In genomic region chr9:36862206-36863145, GRCh38 we compare ENCODE assay signal across 8 cellular contexts.
A peak's percentile ranks its signal among the peaks of the same experiment; 100 is the strongest.
DNase-seq lines count a peak whose midpoint lies in the region; ATAC-seq, FAIRE-seq and TF ChIP-seq lines count a peak whose summit lies in the region.

No MANE protein-coding gene starts in this region.

- H3K27me3 Mint-ChIP-seq in progenitor cell of endocrine pancreas: peaks cover 72% of the 10 kb centered on the region
- peaks cover 4% of the 10 kb centered on the region for H3K27me3 Mint-ChIP-seq in activated T-cell treated with anti-CD3 and anti-CD28 coated beads, Interleukin-2, amount 50 U/mL, for 24 hours
- H3K27me3 Mint-ChIP-seq in activated T-cell treated with anti-CD3 and anti-CD28 coated beads, Interleukin-2, amount 50 U/mL, for 4 hours (ENCODE audit: low read depth): peaks cover 8% of the 10 kb centered on the region

- H3K9me3 Mint-ChIP-seq in progenitor cell of endocrine pancreas (ENCODE audit: low read depth): no peaks in the 10 kb centered on the region
- no peaks in the 10 kb centered on the region for H3K9me3 Mint-ChIP-seq in activated T-cell treated with anti-CD3 and anti-CD28 coated beads, Interleukin-2, amount 50 U/mL, for 24 hours
- no peaks in the 10 kb centered on the region for H3K9me3 Mint-ChIP-seq in activated T-cell treated with anti-CD3 and anti-CD28 coated beads, Interleukin-2, amount 50 U/mL, for 4 hours

- TF ChIP-seq CTCF in 22Rv1 (IDR thresholded peaks at IDR 0.05): peak; percentile 84
- TF ChIP-seq CTCF in GM12875 (IDR thresholded peaks at IDR 0.05; ENCODE audit: borderline replicate concordance, insufficient read depth, low read depth, low read length): peak; percentile 32; the same call in 1 of the 2 replicates
- TF ChIP-seq CTCF in progenitor cell of endocrine pancreas (IDR thresholded peaks at IDR 0.05; ENCODE audit: unreplicated experiment): peak; percentile 75

- H3K27ac ChIP-seq in 22Rv1: no peak overlapping the region
- H3K27ac ChIP-seq in SJCRH30: no peak overlapping the region

- H3K4me3 ChIP-seq in GM12875 (ENCODE audit: low read depth, low read length) (no peak overlapping the region), SJCRH30 (no peak overlapping the region)

- H3K4me1 ChIP-seq in SJCRH30: no peaks in the 10 kb centered on the region

- no peaks in the 10 kb centered on the region for H3K27me3 ChIP-seq in SJCRH30

- H3K4me3 Mint-ChIP-seq in progenitor cell of endocrine pancreas (ENCODE audit: low read depth): no peak overlapping the region
- no peak overlapping the region for H3K4me3 Mint-ChIP-seq in activated T-cell treated with anti-CD3 and anti-CD28 coated beads, Interleukin-2, amount 50 U/mL, for 24 hours
- no peak overlapping the region for H3K4me3 Mint-ChIP-seq in activated T-cell treated with anti-CD3 and anti-CD28 coated beads, Interleukin-2, amount 50 U/mL, for 4 hours

- no peaks in the 10 kb centered on the region for H3K36me3 Mint-ChIP-seq in progenitor cell of endocrine pancreas (ENCODE audit: insufficient read depth)
- H3K36me3 Mint-ChIP-seq in activated T-cell treated with anti-CD3 and anti-CD28 coated beads, Interleukin-2, amount 50 U/mL, for 24 hours (ENCODE audit: low read depth): no peaks in the 10 kb centered on the region
- H3K36me3 Mint-ChIP-seq in activated T-cell treated with anti-CD3 and anti-CD28 coated beads, Interleukin-2, amount 50 U/mL, for 4 hours (ENCODE audit: insufficient read depth): no peaks in the 10 kb centered on the region

- H3K4me1 Mint-ChIP-seq in progenitor cell of endocrine pancreas (ENCODE audit: low read depth): peaks cover 28% of the 10 kb centered on the region
- H3K4me1 Mint-ChIP-seq in activated T-cell treated with anti-CD3 and anti-CD28 coated beads, Interleukin-2, amount 50 U/mL, for 24 hours (ENCODE audit: low read depth): no peaks in the 10 kb centered on the region
- no peaks in the 10 kb centered on the region for H3K4me1 Mint-ChIP-seq in activated T-cell treated with anti-CD3 and anti-CD28 coated beads, Interleukin-2, amount 50 U/mL, for 4 hours (ENCODE audit: low read depth)

- H3K36me3 ChIP-seq in SJCRH30: no peaks in the 10 kb centered on the region

- DNase-seq in SJCRH30 (peak; percentile 29 to 39), frontal cortex (ENCODE audit: low spot score in 2 of 2) (peak; percentile 51 to 54), progenitor cell of endocrine pancreas (ENCODE audit: low spot score, unreplicated experiment) (peak; percentile 39)
- no peak for DNase-seq in activated T-cell treated with anti-CD3 and anti-CD28 coated beads, Interleukin-2, amount 50 U/mL, for 24 hours
- no peak for DNase-seq in activated T-cell treated with anti-CD3 and anti-CD28 coated beads, Interleukin-2, amount 50 U/mL, for 4 hours

- no peaks in the 10 kb centered on the region for H3K9me3 ChIP-seq in SJCRH30 (replicated peaks)

- no peak overlapping the region for H3K27ac Mint-ChIP-seq in progenitor cell of endocrine pancreas
- no peak overlapping the region for H3K27ac Mint-ChIP-seq in activated T-cell treated with anti-CD3 and anti-CD28 coated beads, Interleukin-2, amount 50 U/mL, for 24 hours

- no peak for FAIRE-seq in frontal cortex (lab: Jason Lieb, UNC)

- ATAC-seq in HG02642 (IDR thresholded peaks at IDR 0.05; ENCODE audit: poor library complexity, unreplicated experiment): no peak
- no peak for ATAC-seq in activated T-cell treated with anti-CD3 and anti-CD28 coated beads, Interleukin-2, amount 50 U/mL, for 4 hours

Comparison
In these comparisons a context has a peak if more than half of its experiments do, and no peak if none do; other contexts are left out.
1. CTCF ChIP-seq: peak in every context shown above with its lines; median percentile 84 in 22Rv1; 75 in progenitor cell of endocrine pancreas; 32 in GM12875.
2. DNase-seq: peak in SJCRH30 (2 of 2), frontal cortex (2 of 2) and progenitor cell of endocrine pancreas (single experiment); none in activated T-cell treated with anti-CD3 and anti-CD28 coated beads, Interleukin-2, amount 50 U/mL, for 24 hours (single experiment) and activated T-cell treated with anti-CD3 and anti-CD28 coated beads, Interleukin-2, amount 50 U/mL, for 4 hours (single experiment).